In the genomic region with DNA sequence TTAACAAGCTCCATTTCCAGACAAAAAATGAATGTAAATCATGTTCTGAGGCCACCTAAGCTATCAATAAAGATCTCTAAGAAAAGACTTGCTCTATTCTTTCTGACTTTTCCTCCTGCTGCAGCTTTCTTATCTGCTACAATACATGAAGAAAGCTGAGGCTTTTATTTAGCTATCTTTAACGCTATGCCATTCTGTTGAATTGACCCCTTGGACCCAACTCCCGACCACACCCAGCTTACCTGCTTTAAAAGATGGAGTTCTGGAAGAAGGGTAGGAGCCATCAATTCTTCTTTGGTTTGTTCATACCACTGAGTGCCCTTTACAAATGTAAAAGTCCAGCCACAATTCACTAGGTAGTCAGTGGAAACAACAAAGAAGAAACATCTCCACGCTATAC, we compare ENCODE assay signal across 6 cellular contexts.
DNase-seq lines count a peak whose midpoint lies in the region; ATAC-seq, FAIRE-seq and TF ChIP-seq lines count a peak whose summit lies in the region.
"Not testable (repeated sequence)": the region's sequence is repeated elsewhere in the genome, so short reads cannot be mapped to it uniquely, and the experiment has no call there.

No MANE protein-coding gene starts in this region.

- TF ChIP-seq EP300 in H1 (IDR thresholded peaks at IDR 0.05; ENCODE audit: borderline replicate concordance in 1 of 2, low read depth in 2 of 2, low read length in 2 of 2): not testable (repeated sequence)

- H3K4ac ChIP-seq in H1 (replicated peaks; ENCODE audit: insufficient read length, low read depth, low read length): not testable (repeated sequence)

- H3K4me3 ChIP-seq in colonic mucosa; H1 (ENCODE audit: extremely low read depth in 1 of 4, insufficient read depth in 2 of 4, low read depth in 3 of 4, low read length in 4 of 4); mucosa of descending colon; small intestine (ENCODE audit: low read depth in 1 of 2, low read length in 2 of 2): not testable (repeated sequence)

- not testable (repeated sequence) for H2BK5ac ChIP-seq in H1 (ENCODE audit: low read depth, low read length)

- not testable (repeated sequence) for TF ChIP-seq RAD21 in H1 (IDR thresholded peaks at IDR 0.05 in 1 of 2, conservative IDR thresholded peaks at IDR 0.05 in 1 of 2; ENCODE audit: low read depth in 2 of 2, low read length in 2 of 2)

- not testable (repeated sequence) for TF ChIP-seq POLR2A in H54 (IDR thresholded peaks at IDR 0.05; ENCODE audit: low read depth, low read length); H1 (IDR thresholded peaks at IDR 0.05; ENCODE audit: control extremely low read depth in 1 of 2, low read depth in 2 of 2, low read length in 2 of 2)

- H3K36me3 ChIP-seq in colonic mucosa; H1 (ENCODE audit: control insufficient read depth in 2 of 4, insufficient read depth in 4 of 4, low read length in 3 of 4); mucosa of descending colon (ENCODE audit: low read depth); small intestine (ENCODE audit: control insufficient read depth in 2 of 2, insufficient read depth in 2 of 2, low read length in 2 of 2): not testable (repeated sequence)

- H2AFZ ChIP-seq in H1 (ENCODE audit: low read length): not testable (repeated sequence)

- not testable (repeated sequence) for H2BK120ac ChIP-seq in H1 (replicated peaks; ENCODE audit: low read depth, low read length)

- not testable (repeated sequence) for H3K23ac ChIP-seq in H1 (ENCODE audit: insufficient read length)

- H3K14ac ChIP-seq in H1 (ENCODE audit: insufficient read length): not testable (repeated sequence)

- H3K56ac ChIP-seq in H1 (replicated peaks; ENCODE audit: insufficient read length, low read depth, low read length): not testable (repeated sequence)

- not testable (repeated sequence) for H3K79me2 ChIP-seq in H1 (ENCODE audit: control insufficient read depth in 1 of 2, insufficient read depth in 2 of 2, low read length in 2 of 2)

- H3K23me2 ChIP-seq in H1 (ENCODE audit: low read depth, low read length): not testable (repeated sequence)

- not testable (repeated sequence) for H4K20me1 ChIP-seq in H1 (replicated peaks in 1 of 2; ENCODE audit: control insufficient read depth in 1 of 2, insufficient read depth in 2 of 2, low read length in 2 of 2)

- POLR2A ChIA-PET in H1 (lab: Charles Lee; ENCODE audit: partially characterized antibody): not testable (repeated sequence)

- FAIRE-seq in H54 (lab: Jason Lieb, UNC) (peak; percentile 75), H1 (lab: Jason Lieb, UNC) (peak; percentile 52)
- not testable (repeated sequence) for FAIRE-seq in small intestine (lab: Jason Lieb, UNC)

- intact Hi-C loops in colonic mucosa (cut with DNase I); left colon (cut with DNase I, micrococcal nuclease); mucosa of descending colon (cut with DNase I, micrococcal nuclease): not testable (repeated sequence)

- not testable (repeated sequence) for H4K5ac ChIP-seq in H1 (ENCODE audit: insufficient read length, low read depth, low read length)

- H3K18ac ChIP-seq in H1 (ENCODE audit: extremely low read depth, low read length): not testable (repeated sequence)

- not testable (repeated sequence) for H3K27me3 ChIP-seq in colonic mucosa; H1 (replicated peaks in 1 of 4; ENCODE audit: control insufficient read depth in 3 of 4, extremely low read depth in 1 of 4, insufficient read depth in 3 of 4, low read length in 3 of 4); small intestine (ENCODE audit: control insufficient read depth in 2 of 2, insufficient read depth in 2 of 2, low read length in 2 of 2)

- H2BK12ac ChIP-seq in H1 (ENCODE audit: low read depth, low read length): not testable (repeated sequence)

- TF ChIP-seq CTCF in colonic mucosa (IDR thresholded peaks at IDR 0.05); H1 (IDR thresholded peaks at IDR 0.05; ENCODE audit: control extremely low read depth in 1 of 3, insufficient read depth in 1 of 3, low read depth in 1 of 3, low read length in 3 of 3); mucosa of descending colon (IDR thresholded peaks at IDR 0.05): not testable (repeated sequence)

- H2BK20ac ChIP-seq in H1 (ENCODE audit: low read length): not testable (repeated sequence)

- H3K79me1 ChIP-seq in H1 (ENCODE audit: low read depth, low read length): not testable (repeated sequence)

- not testable (repeated sequence) for DNase-seq in H54 (ENCODE audit: insufficient read length, low spot score); H1 (ENCODE audit: low read depth in 1 of 2, low spot score in 2 of 2); left colon; mucosa of descending colon
- DNase-seq in colonic mucosa (peak; percentile 26), small intestine (peak; percentile 16)

- H2BK15ac ChIP-seq in H1 (ENCODE audit: low read length): not testable (repeated sequence)

- not testable (repeated sequence) for H3K4me2 ChIP-seq in H1 (ENCODE audit: insufficient read depth in 1 of 2, low read depth in 2 of 2, low read length in 2 of 2)

- H3K4me1 ChIP-seq in colonic mucosa; H1 (replicated peaks in 1 of 4; ENCODE audit: control insufficient read depth in 3 of 4, insufficient read depth in 4 of 4, low read length in 3 of 4); mucosa of descending colon (ENCODE audit: low read depth); small intestine (ENCODE audit: control insufficient read depth in 2 of 2, insufficient read depth in 1 of 2, low read depth in 1 of 2, low read length in 1 of 2): not testable (repeated sequence)

- peak; percentile 73 for ATAC-seq in left colon
- ATAC-seq in mucosa of descending colon: peak; percentile 51

- not testable (repeated sequence) for H2AK5ac ChIP-seq in H1 (ENCODE audit: low read depth, low read length)

- H3K9me3 ChIP-seq in colonic mucosa; H1 (ENCODE audit: insufficient read depth in 2 of 2, low read depth in 1 of 2, low read length in 1 of 2); mucosa of descending colon; small intestine (ENCODE audit: control insufficient read depth, low read depth): not testable (repeated sequence)

- not testable (repeated sequence) for H4K91ac ChIP-seq in H1 (replicated peaks; ENCODE audit: insufficient read length, low read length)

- CTCF ChIA-PET in H1 (lab: Charles Lee; ENCODE audit: partially characterized antibody): not testable (repeated sequence)

- not testable (repeated sequence) for H3K27ac ChIP-seq in colonic mucosa; H1 (ENCODE audit: low read depth, low read length); small intestine (ENCODE audit: low read depth in 1 of 2, low read length in 1 of 2)

- 90% methylated on average over 2 of the region's 3 CpGs; no CpG with 5 or more reads in 1 of the 2 experiments for WGBS in H1 (ENCODE audit: extremely low coverage in 1 of 2, insufficient coverage in 1 of 2, insufficient read length in 1 of 2, insufficient replicate concordance in 2 of 2, low coverage in 1 of 2, low lambda C conversion rate in 2 of 2, missing lambda C conversion rate in 1 of 2), 2 experiments
- 46 to 80% (median 71%) methylated on average over 3 of the region's 3 CpGs for WGBS in small intestine, 3 donors

- not testable (repeated sequence) for H3K9ac ChIP-seq in colonic mucosa (ENCODE audit: low read depth in 2 of 2, low read length in 2 of 2); H1 (replicated peaks in 1 of 4; ENCODE audit: extremely low read depth in 1 of 4, low read depth in 3 of 4, low read length in 3 of 4)

- not testable (repeated sequence) for H4K8ac ChIP-seq in H1 (ENCODE audit: extremely low read depth, insufficient read depth, low read length)
